8 cellular contexts compared by ENCODE assay signal in genomic region chr1:155858805-155859233, GRCh38. TPM values are rescaled to one million over a fixed set of nuclear protein-coding genes. Genes with fewer than 3 reads are reported as not detected.
DNase-seq lines count a peak whose midpoint lies in the region; ATAC-seq and TF ChIP-seq lines count a peak whose summit lies in the region.

No MANE protein-coding gene starts in this region.

- no peak for TF ChIP-seq CTCF in BJ (IDR thresholded peaks at IDR 0.05; ENCODE audit: insufficient read depth, low read depth, low read length)
- TF ChIP-seq CTCF in breast epithelium (IDR thresholded peaks at IDR 0.05), result no peak
- no peak for TF ChIP-seq CTCF in vagina (IDR thresholded peaks at IDR 0.05)

- H3K27me3 ChIP-seq in BJ (ENCODE audit: control insufficient read depth, insufficient read depth, low read length) (no peaks in the 10 kb centered on the region), breast epithelium (no peaks in the 10 kb centered on the region), mucosa of stomach (ENCODE audit: control insufficient read depth, insufficient read depth, low read length) (peaks cover 11% of the 10 kb centered on the region), vagina (no peaks in the 10 kb centered on the region)

- no peak for TF ChIP-seq POLR2A in breast epithelium (IDR thresholded peaks at IDR 0.05)
- TF ChIP-seq POLR2A in vagina (IDR thresholded peaks at IDR 0.05), result no peak

- H3K4me3 ChIP-seq in BJ (ENCODE audit: low read depth, low read length), result peak overlapping the region; percentile 37
- H3K4me3 ChIP-seq in breast epithelium, result peak overlapping the region; percentile 40 to 64 (median 54)
- H3K4me3 ChIP-seq in mucosa of stomach (ENCODE audit: low read length), result no peak overlapping the region
- peak overlapping the region; percentile 47 to 49 for H3K4me3 ChIP-seq in vagina

- H3K9me3 ChIP-seq in breast epithelium (no peaks in the 10 kb centered on the region), mucosa of stomach (ENCODE audit: control insufficient read depth, low read length) (no peaks in the 10 kb centered on the region), vagina (no peaks in the 10 kb centered on the region)

- CTCF ChIA-PET in BJ (lab: Yijun Ruan, JAX), result interaction anchor here (0.8 to 1.3 kb wide), 2 partner anchors 10 to 17 kb away, joined by 3 read pairs; no protein-coding TSS in a partner anchor

- POLR2A ChIA-PET in BJ (lab: Charles Lee), result interaction anchor here (1.4 to 1.5 kb wide), 2 partner anchors 34 to 75 kb away, joined by 3 to 9 read pairs; no protein-coding TSS in a partner anchor

- intact Hi-C loops in breast epithelium (cut with DNase I; ENCODE audit: low total_unique reads), result no loop called here
- intact Hi-C loops in vagina (cut with DNase I), result no loop called here

- peak overlapping the region; percentile 56 for H3K9ac ChIP-seq in mucosa of stomach (ENCODE audit: low read length)

- H3K4me1 ChIP-seq in breast epithelium (no peaks in the 10 kb centered on the region), mucosa of stomach (ENCODE audit: control insufficient read depth, insufficient read depth, low read length) (peaks cover 21% of the 10 kb centered on the region), vagina (peaks cover 38% of the 10 kb centered on the region)

- DNase-seq in BJ (ENCODE audit: low read depth) (no peak), NOMO-1 treated with dmso at 0.1 percent for 144 hours (lab: John Stamatoyannopoulos, UW; ENCODE audit: unreplicated experiment) (peak; percentile 83), breast epithelium (ENCODE audit: low spot score in 2 of 2) (peak in 1 of 2 donors; percentile 25), vagina (ENCODE audit: extremely low spot score in 2 of 2) (no peak), medulla oblongata (ENCODE audit: extremely low spot score) (no peak), middle frontal gyrus (ENCODE audit: extremely low spot score, low spot score) (no peak)

- H3K27ac ChIP-seq in breast epithelium, result peak overlapping the region; percentile 87 to 90
- peak overlapping the region; percentile 95 for H3K27ac ChIP-seq in vagina

- ATAC-seq in GM21576 (IDR thresholded peaks at IDR 0.05; ENCODE audit: unreplicated experiment), result peak; percentile 4

- H3K36me3 ChIP-seq in BJ (ENCODE audit: control insufficient read depth, insufficient read depth, low read length) (no peaks in the 10 kb centered on the region; the same call in 1 of the 2 replicates), breast epithelium (no peaks in the 10 kb centered on the region), mucosa of stomach (ENCODE audit: control insufficient read depth, insufficient read depth, low read length) (no peaks in the 10 kb centered on the region), vagina (peaks cover 0 to 10% of the 10 kb centered on the region in 2 donors)

RNA-seq across cellular contexts. Expression of gene SYT11, which starts 0.5 kb away (rescaled TPM):
- 36.0 and 36.6 TPM in 2 replicates for polyA plus RNA-seq in BJ (2011; rRNA removed)
- polyA minus RNA-seq in BJ (2011; rRNA and poly(A)+ RNA removed), result 20.8 and 28.2 TPM in 2 replicates
- total RNA-seq in breast epithelium (1 to 10 TPM; 4.5 to 8.2 (median 5.0) TPM), vagina (20.9 TPM)

RNA-seq across cellular contexts. Expression of gene GON4L, which starts 1.8 kb away (rescaled TPM):
- polyA plus RNA-seq in BJ (2011; rRNA removed), result 17.9 and 18.3 TPM in 2 replicates
- polyA minus RNA-seq in BJ (2011; rRNA and poly(A)+ RNA removed), result 22.1 and 37.0 TPM in 2 replicates
- total RNA-seq in breast epithelium (10 to 100 TPM; 33.3 to 56.4 (median 56.1) TPM), vagina (50.3 TPM)

RNA-seq across cellular contexts. Expression of gene RIT1, which starts 52.3 kb away (rescaled TPM):
- polyA plus RNA-seq in BJ (2011; rRNA removed), result 25.8 and 42.6 TPM in 2 replicates
- polyA minus RNA-seq in BJ (2011; rRNA and poly(A)+ RNA removed), result 28.8 and 32.9 TPM in 2 replicates
- total RNA-seq in breast epithelium, result 10 to 100 TPM; 29.2 to 32.6 (median 29.4) TPM
- total RNA-seq in vagina, result 38.3 TPM
